21 cellular contexts compared by ENCODE assay signal in the genomic region with DNA sequence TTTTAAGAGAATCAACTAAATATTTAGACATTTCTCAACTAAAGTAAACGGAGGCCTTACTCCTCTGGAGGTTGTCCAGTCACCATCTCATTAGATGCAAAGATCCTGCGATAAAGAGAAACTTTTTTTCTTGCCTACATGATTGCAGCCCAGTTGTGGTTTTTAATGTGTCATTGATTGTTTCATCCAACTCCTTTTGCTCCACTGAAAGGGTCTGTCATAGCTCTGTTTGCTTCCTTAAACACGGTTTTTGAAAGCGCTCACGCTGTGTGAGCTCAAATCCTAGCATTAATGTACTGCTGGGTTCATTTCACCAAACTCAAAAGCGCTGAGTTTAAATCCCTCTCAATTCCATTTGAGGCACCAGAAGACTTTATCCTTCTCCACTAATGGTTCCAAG. TPM values are rescaled to one million over a fixed set of nuclear protein-coding genes. Genes with fewer than 3 reads are reported as not detected.
A peak's percentile ranks its signal among the peaks of the same experiment; 100 is the strongest.
DNase-seq lines count a peak whose midpoint lies in the region; ATAC-seq and TF ChIP-seq lines count a peak whose summit lies in the region.
"Had no signal": no experiment of that assay in that cellular context is flagged by ENCODE, and none has a peak within 500 bp of the region (broad histone marks: within the 10 kb centered on the region; RNA-seq: fewer than 3 reads in every experiment).

No MANE protein-coding gene starts in this region.

- POLR2A ChIA-PET in naive thymus-derived CD8-positive, alpha-beta T cell (lab: Charles Lee), result no interaction called here
- POLR2A ChIA-PET in CD4-positive, alpha-beta memory T cell (lab: Charles Lee; ENCODE audit: partially characterized antibody), result interaction anchor here (1.5 kb wide), 1 partner anchor 319 kb away, joined by 4 read pairs; no protein-coding TSS in a partner anchor

- no peak overlapping the region for H3K4me3 ChIP-seq in CD4-positive, alpha-beta memory T cell (ENCODE audit: low read length in 2 of 2)
- H3K4me3 ChIP-seq: thyroid gland had no signal

- H3K36me3 Mint-ChIP-seq in mesothelial cell of epicardium, result no peaks in the 10 kb centered on the region
- H3K36me3 Mint-ChIP-seq in naive thymus-derived CD8-positive, alpha-beta T cell, result no peaks in the 10 kb centered on the region
- H3K36me3 Mint-ChIP-seq in CD4-positive, alpha-beta memory T cell, result no peaks in the 10 kb centered on the region
- H3K36me3 Mint-ChIP-seq: CD14-positive monocyte had no signal

- no peaks in the 10 kb centered on the region for H3K9me3 Mint-ChIP-seq in mesothelial cell of epicardium
- H3K9me3 Mint-ChIP-seq in naive thymus-derived CD8-positive, alpha-beta T cell, result no peaks in the 10 kb centered on the region
- no peaks in the 10 kb centered on the region for H3K9me3 Mint-ChIP-seq in CD4-positive, alpha-beta memory T cell
- H3K9me3 Mint-ChIP-seq: activated T-helper 1 cell treated with anti-CD3 and anti-CD28 coated beads, Interleukin-12 subunit alpha, Interleukin-12 subunit beta, Interleukin-2, Interleukin-4 antibody, amounts not matched to agents 30 ng/mL and 10 ng/mL and 1 ng/mL, durations not matched to agents 14 hours and 24 hours and 36 hours; central memory CD8-positive, alpha-beta T cell; neural crest cell; stimulated activated naive CD8-positive, alpha-beta T cell treated with anti-CD3 and anti-CD28 coated beads, Interleukin-15, amount 100 ng/mL, for 72 hours had no signal

- H3K27me3 Mint-ChIP-seq in mesothelial cell of epicardium (ENCODE audit: low read depth), result no peaks in the 10 kb centered on the region
- H3K27me3 Mint-ChIP-seq in naive thymus-derived CD8-positive, alpha-beta T cell, result peaks cover 11 to 31% (median 15%) of the 10 kb centered on the region in 5 donors
- H3K27me3 Mint-ChIP-seq in CD4-positive, alpha-beta memory T cell, result peaks cover 15 to 29% of the 10 kb centered on the region in 2 donors
- H3K27me3 Mint-ChIP-seq: progenitor cell of endocrine pancreas had no signal

- intact Hi-C loops in CD4-positive, alpha-beta memory T cell (cut with micrococcal nuclease), result loop anchor here (1.0 to 2.0 kb wide), 2 partner anchors 196 to 625 kb away; no protein-coding TSS in a partner anchor

- H3K4me1 ChIP-seq in CD4-positive, alpha-beta memory T cell (ENCODE audit: insufficient read depth, low read length), result peaks cover 12% of the 10 kb centered on the region
- H3K4me1 ChIP-seq: thyroid gland had no signal

- CTCF ChIA-PET in CD4-positive, alpha-beta memory T cell (lab: Charles Lee; ENCODE audit: partially characterized antibody), result interaction anchor here (1.0 to 6.3 kb wide), 14 partner anchors 8 to 327 kb away, joined by 3 to 164 read pairs (median 4); no protein-coding TSS in a partner anchor

- peak overlapping the region; percentile 82 for H3K27ac Mint-ChIP-seq in mesothelial cell of epicardium
- no peak overlapping the region for H3K27ac Mint-ChIP-seq in naive thymus-derived CD8-positive, alpha-beta T cell
- peak overlapping the region in 1 of 7 donors; percentile 12 for H3K27ac Mint-ChIP-seq in CD4-positive, alpha-beta memory T cell
- H3K27ac Mint-ChIP-seq: activated T-helper 1 cell treated with anti-CD3 and anti-CD28 coated beads, Interleukin-12 subunit alpha, Interleukin-12 subunit beta, Interleukin-2, Interleukin-4 antibody, amounts not matched to agents 30 ng/mL and 10 ng/mL and 1 ng/mL, durations not matched to agents 14 hours and 24 hours and 36 hours; CD14-positive monocyte; stimulated activated naive CD8-positive, alpha-beta T cell treated with anti-CD3 and anti-CD28 coated beads, Interleukin-15, amount 100 ng/mL, for 72 hours had no signal

- no peak for ATAC-seq in HG03521 (IDR thresholded peaks at IDR 0.05; ENCODE audit: unreplicated experiment)
- no peak for ATAC-seq in naive thymus-derived CD8-positive, alpha-beta T cell

- DNase-seq in ELR (ENCODE audit: low read depth), result peak; percentile 89
- DNase-seq in RPMI7951 (ENCODE audit: low read depth), result peak; percentile 87
- peak; percentile 27 for DNase-seq in dedifferentiated amniotic fluid mesenchymal stem cell (ENCODE audit: extremely low spot score)
- no peak for DNase-seq in mesothelial cell of epicardium (ENCODE audit: low spot score in 2 of 2, unreplicated experiment in 2 of 2)
- no peak for DNase-seq in naive thymus-derived CD8-positive, alpha-beta T cell
- no peak for DNase-seq in stimulated activated CD4-positive, alpha-beta T cell treated with anti-CD3 and anti-CD28 coated beads, Interleukin-1b, Interleukin-23, amount 100 ng/mL, for 48 hours
- DNase-seq in CD4-positive, alpha-beta memory T cell, result no peak

- no peaks in the 10 kb centered on the region for H3K9me3 ChIP-seq in CD4-positive, alpha-beta memory T cell (ENCODE audit: control insufficient read depth in 1 of 2, low read length in 2 of 2)
- H3K9me3 ChIP-seq: sigmoid colon, thyroid gland had no signal

- TF ChIP-seq CTCF in mesothelial cell of epicardium (IDR thresholded peaks at IDR 0.05; ENCODE audit: unreplicated experiment), result no peak

- H3K4me3 Mint-ChIP-seq in mesothelial cell of epicardium, result no peak overlapping the region
- H3K4me3 Mint-ChIP-seq in naive thymus-derived CD8-positive, alpha-beta T cell, result no peak overlapping the region
- no peak overlapping the region for H3K4me3 Mint-ChIP-seq in CD4-positive, alpha-beta memory T cell
- H3K4me3 Mint-ChIP-seq: activated T-helper 1 cell treated with anti-CD3 and anti-CD28 coated beads, Interleukin-12 subunit alpha, Interleukin-12 subunit beta, Interleukin-2, Interleukin-4 antibody, amounts not matched to agents 30 ng/mL and 10 ng/mL and 1 ng/mL, durations not matched to agents 14 hours and 24 hours and 36 hours; central memory CD8-positive, alpha-beta T cell had no signal

- H3K36me3 ChIP-seq in CD4-positive, alpha-beta memory T cell (ENCODE audit: insufficient read depth, low read length), result no peaks in the 10 kb centered on the region
- H3K36me3 ChIP-seq: sigmoid colon, thyroid gland, WERI-Rb-1 had no signal

- peaks cover 37% of the 10 kb centered on the region for H3K4me1 Mint-ChIP-seq in mesothelial cell of epicardium
- peaks cover 12 to 24% (median 16%) of the 10 kb centered on the region in 4 donors for H3K4me1 Mint-ChIP-seq in naive thymus-derived CD8-positive, alpha-beta T cell
- peaks cover 13 to 19% (median 16%) of the 10 kb centered on the region in 4 donors for H3K4me1 Mint-ChIP-seq in CD4-positive, alpha-beta memory T cell

- no peak overlapping the region for H3K27ac ChIP-seq in CD4-positive, alpha-beta memory T cell (ENCODE audit: low read depth, low read length)
- H3K27ac ChIP-seq: SK-N-MC, thyroid gland, WERI-Rb-1 had no signal

- H3K27me3 ChIP-seq in CD4-positive, alpha-beta memory T cell (ENCODE audit: insufficient read depth, low read length), result no peaks in the 10 kb centered on the region
- H3K27me3 ChIP-seq: sigmoid colon, thyroid gland had no signal

RNA-seq across cellular contexts. Expression of a gene that starts 53.5 kb away (rescaled TPM):
- 59.0 and 67.0 TPM in 2 replicates for total RNA-seq in RPMI7951 (2014; rRNA removed; shearing (Covaris generic))
- 6.8 to 7.3 TPM (median 7.2 TPM) in 3 replicates for total RNA-seq in mesothelial cell of epicardium
- total RNA-seq in naive thymus-derived CD8-positive, alpha-beta T cell, result not detected
- polyA plus RNA-seq in naive thymus-derived CD8-positive, alpha-beta T cell, result not detected
- total RNA-seq in CD4-positive, alpha-beta memory T cell, result not detected
- polyA plus RNA-seq in CD4-positive, alpha-beta memory T cell, result not detected
- total RNA-seq: activated T-helper 1 cell treated with anti-CD3 and anti-CD28 coated beads, Interleukin-12 subunit alpha, Interleukin-12 subunit beta, Interleukin-2, Interleukin-4 antibody, amounts not matched to agents 30 ng/mL and 10 ng/mL and 1 ng/mL, durations not matched to agents 14 hours and 24 hours and 36 hours; HT-29; mononuclear cell; neural crest cell; T-helper 2 cell treated with Interferon-gamma antibody and Interleukin-4, amounts not matched to agents 100 ng/mL and 5 ng/mL, for 36 hours had no signal
- polyA plus RNA-seq: CD14-positive monocyte had no signal

Comparison
In these comparisons a context has a peak if more than half of its experiments do, and no peak if none do; other contexts are left out.
1. DNase-seq: peak in ELR (single experiment), RPMI7951 (single experiment) and dedifferentiated amniotic fluid mesenchymal stem cell (single experiment); none in mesothelial cell of epicardium (0 of 2), naive thymus-derived CD8-positive, alpha-beta T cell (0 of 10), stimulated activated CD4-positive, alpha-beta T cell treated with anti-CD3 and anti-CD28 coated beads, Interleukin-1b, Interleukin-23, amount 100 ng/mL, for 48 hours (single experiment) and CD4-positive, alpha-beta memory T cell (0 of 5).